Comparison of ENCODE assay signal across 11 cellular contexts in the genomic region with DNA sequence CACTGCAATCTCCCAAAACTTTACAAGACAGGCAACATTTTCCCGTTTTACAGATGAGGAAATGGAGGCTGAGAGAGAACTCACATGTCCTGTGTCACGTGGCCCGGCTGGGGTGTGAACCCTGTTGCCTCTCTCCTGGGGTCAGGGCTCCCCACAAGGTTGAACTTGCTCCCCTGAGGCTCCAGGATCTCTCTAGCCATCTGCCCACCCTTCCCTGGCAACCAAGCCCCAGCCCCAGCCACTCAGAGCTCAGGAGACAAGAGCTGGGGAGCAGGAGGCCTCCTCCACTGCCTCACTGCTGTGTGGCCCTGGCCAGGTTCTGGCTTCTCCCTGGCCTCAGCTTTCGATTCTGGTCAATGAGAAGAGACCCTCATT. TPM values are rescaled to one million over a fixed set of nuclear protein-coding genes. Genes with fewer than 3 reads are reported as not detected.
DNase-seq lines count a peak whose midpoint lies in the region; ATAC-seq and TF ChIP-seq lines count a peak whose summit lies in the region.
"Had no signal": no experiment of that assay in that cellular context is flagged by ENCODE, and none has a peak within 500 bp of the region (broad histone marks: within the 10 kb centered on the region; RNA-seq: fewer than 3 reads in every experiment).

No MANE protein-coding gene starts in this region.

- no peak for ATAC-seq in activated T-cell treated with anti-CD3 and anti-CD28 coated beads, Interleukin-2, amount 50 U/mL, for 72 hours (replicated peaks in 1 of 2)
- no peak for ATAC-seq in memory B cell (ENCODE audit: low read depth)
- ATAC-seq in GM18873 (IDR thresholded peaks at IDR 0.05; ENCODE audit: low FRiP score, unreplicated experiment) = no peak
- ATAC-seq in heart left ventricle = no peak

- peaks cover 9 to 22% of the 10 kb centered on the region in 2 donors for H3K36me3 Mint-ChIP-seq in activated T-cell treated with anti-CD3 and anti-CD28 coated beads, Interleukin-2, amount 50 U/mL, for 72 hours (ENCODE audit: insufficient read depth in 2 of 2)
- H3K36me3 Mint-ChIP-seq in memory B cell = peaks cover 36% of the 10 kb centered on the region

- H3K36me3 ChIP-seq in heart left ventricle = peaks cover 0 to 29% (median 0%) of the 10 kb centered on the region in 9 donors
- H3K36me3 ChIP-seq: thoracic aorta had no signal

- peaks cover 0 to 4% (median 0%) of the 10 kb centered on the region in 9 donors for H3K27me3 ChIP-seq in heart left ventricle

- no peak for TF ChIP-seq CTCF in heart left ventricle (IDR thresholded peaks at IDR 0.05)

- H3K27ac Mint-ChIP-seq in activated T-cell treated with anti-CD3 and anti-CD28 coated beads, Interleukin-2, amount 50 U/mL, for 72 hours = peak overlapping the region; percentile 94
- peak overlapping the region; percentile 97 for H3K27ac Mint-ChIP-seq in memory B cell

- no peaks in the 10 kb centered on the region for H3K9me3 Mint-ChIP-seq in activated T-cell treated with anti-CD3 and anti-CD28 coated beads, Interleukin-2, amount 50 U/mL, for 72 hours
- no peaks in the 10 kb centered on the region for H3K9me3 Mint-ChIP-seq in memory B cell

- no peak for TF ChIP-seq POLR2A in heart left ventricle (IDR thresholded peaks at IDR 0.05)

- WGBS in heart left ventricle, 4 donors = 70 to 73% (median 72%) methylated on average over 3 to 4 of the region's 4 CpGs

- H3K9me3 ChIP-seq in heart left ventricle = no peaks in the 10 kb centered on the region
- H3K9me3 ChIP-seq: thoracic aorta had no signal

- peak overlapping the region in 1 of 12 donors; percentile 83 for H3K27ac ChIP-seq in heart left ventricle

- peaks cover 0 to 100% (median 0%) of the 10 kb centered on the region in 12 donors for H3K4me1 ChIP-seq in heart left ventricle

- H3K4me3 Mint-ChIP-seq in activated T-cell treated with anti-CD3 and anti-CD28 coated beads, Interleukin-2, amount 50 U/mL, for 72 hours = peak overlapping the region; percentile 86 to 99
- H3K4me3 Mint-ChIP-seq in memory B cell = peak overlapping the region; percentile 76

- intact Hi-C loops in heart left ventricle (cut with DNase I) = no loop called here

- no peaks in the 10 kb centered on the region for H3K27me3 Mint-ChIP-seq in activated T-cell treated with anti-CD3 and anti-CD28 coated beads, Interleukin-2, amount 50 U/mL, for 72 hours (ENCODE audit: low read depth)
- no peaks in the 10 kb centered on the region for H3K27me3 Mint-ChIP-seq in memory B cell

- H3K4me3 ChIP-seq in heart left ventricle = peak overlapping the region in 1 of 12 donors; percentile 10
- H3K4me3 ChIP-seq: thoracic aorta had no signal

- peaks cover 100% of the 10 kb centered on the region for H3K4me1 Mint-ChIP-seq in activated T-cell treated with anti-CD3 and anti-CD28 coated beads, Interleukin-2, amount 50 U/mL, for 72 hours (ENCODE audit: low read depth)
- peaks cover 83% of the 10 kb centered on the region for H3K4me1 Mint-ChIP-seq in memory B cell

- peak; percentile 41 for DNase-seq in stimulated activated CD4-positive, alpha-beta T cell treated with anti-CD3 and anti-CD28 coated beads, Interleukin-15, amount 100 ng/mL, for 24 hours
- DNase-seq in stimulated activated CD4-positive, alpha-beta T cell treated with anti-CD3 and anti-CD28 coated beads, Interleukin-1b, Interleukin-23, amount 100 ng/mL, for 48 hours = no peak
- DNase-seq in activated T-cell treated with anti-CD3 and anti-CD28 coated beads, Interleukin-2, amount 50 U/mL, for 72 hours = no peak
- no peak for DNase-seq in memory B cell (ENCODE audit: low spot score in 2 of 2)
- no peak for DNase-seq in SK-N-DZ (ENCODE audit: low spot score)
- DNase-seq in central memory CD4-positive, alpha-beta T cell = no peak
- DNase-seq in heart left ventricle = no peak
- DNase-seq: NCI-H2081 treated with DMSO at 0.1 percent for 48 hours, occipital lobe had no signal

RNA-seq across cellular contexts. Expression of a gene that starts 11.8 kb away (rescaled TPM):
- total RNA-seq in activated T-cell treated with anti-CD3 and anti-CD28 coated beads, Interleukin-2, amount 50 U/mL, for 72 hours = 100 to 1,000 TPM; 220 to 281 TPM
- polyA plus RNA-seq in SK-N-DZ (2014; cell fraction: cytosol; rRNA removed) = not detected in 2 replicates
- polyA plus RNA-seq in SK-N-DZ (2014; cell fraction: nucleus; rRNA removed) = not detected in 2 replicates
- 100 to 1,000 TPM in 1 of 9 donors, 10 to 100 TPM in 7, 1 to 10 TPM in 1; 9.4 to 260 (median 14.3) TPM for total RNA-seq in heart left ventricle
- polyA plus RNA-seq in heart left ventricle = 10 to 100 TPM in 1 of 2 donors, 1 to 10 TPM in 1; 6.9 to 28.7 TPM

RNA-seq across cellular contexts. Expression of a gene that starts 22.4 kb away (rescaled TPM):
- total RNA-seq in activated T-cell treated with anti-CD3 and anti-CD28 coated beads, Interleukin-2, amount 50 U/mL, for 72 hours = 1 to 10 TPM; 1.0 to 1.2 TPM
- polyA plus RNA-seq in SK-N-DZ (2014; cell fraction: cytosol; rRNA removed) = not detected in 2 replicates
- 1.6 TPM in 1 of 2 replicates, not detected in the other for polyA plus RNA-seq in SK-N-DZ (2014; cell fraction: nucleus; rRNA removed)
- under 1 TPM in 1 of 9 donors, not detected in 8; 0.67 TPM for total RNA-seq in heart left ventricle
- not detected for polyA plus RNA-seq in heart left ventricle
